23 cellular contexts compared by ENCODE assay signal in the genomic region with DNA sequence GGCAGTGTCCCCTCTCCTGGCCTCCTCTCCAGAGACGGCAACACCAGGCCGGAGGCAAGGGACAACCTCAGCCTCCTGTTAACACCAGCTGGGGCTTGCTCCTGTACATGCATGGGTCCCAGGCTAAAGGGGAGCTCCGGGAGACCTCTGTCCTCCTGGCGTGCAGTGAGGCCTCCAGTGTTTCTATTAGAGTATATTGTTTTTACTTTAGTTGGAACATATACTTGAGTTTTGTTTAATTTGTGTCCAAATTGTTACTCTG.
"Had no signal": no experiment of that assay in that cellular context is flagged by ENCODE, and none has a peak within 500 bp of the region (broad histone marks: within the 10 kb centered on the region; RNA-seq: fewer than 3 reads in every experiment).

No MANE protein-coding gene starts in this region.

- H3K4me1 ChIP-seq: esophagus squamous epithelium, gastrocnemius medialis, heart right ventricle, left lung, lower lobe of right lung had no signal

- H3K36me3 ChIP-seq: esophagus squamous epithelium, gastrocnemius medialis, heart right ventricle, left lung, lower lobe of right lung had no signal

- DNase-seq: dermis blood vessel endothelial cell; dorsolateral prefrontal cortex; effector CD8-positive, alpha-beta T cell; effector memory CD8-positive, alpha-beta T cell; endodermal cell; erythroblast; esophagus squamous epithelium; foreskin fibroblast; foreskin melanocyte; gastrocnemius medialis; glutamatergic neuron; head of caudate nucleus; heart right ventricle; hippocampal formation; left cardiac atrium; left lung; left ventricle myocardium superior; lower lobe of right lung; mesenchymal stem cell; mucosa of descending colon had no signal

- H3K4me3 ChIP-seq: coronary artery, dorsolateral prefrontal cortex, esophagus squamous epithelium, gastrocnemius medialis, heart right ventricle, left lung, lower lobe of right lung, mucosa of descending colon had no signal

- ATAC-seq: effector memory CD8-positive, alpha-beta T cell; esophagus mucosa; gastrocnemius medialis; heart right ventricle; left cardiac atrium; left lung; left ventricle myocardium superior; mucosa of descending colon had no signal

- H3K27ac ChIP-seq: coronary artery, dorsolateral prefrontal cortex, epithelial cell of prostate, esophagus squamous epithelium, gastrocnemius medialis, heart right ventricle, left lung, lower lobe of right lung had no signal

- H3K9me3 ChIP-seq: esophagus squamous epithelium, gastrocnemius medialis, heart right ventricle, left lung, lower lobe of right lung, mucosa of descending colon had no signal
